In the genomic region with DNA sequence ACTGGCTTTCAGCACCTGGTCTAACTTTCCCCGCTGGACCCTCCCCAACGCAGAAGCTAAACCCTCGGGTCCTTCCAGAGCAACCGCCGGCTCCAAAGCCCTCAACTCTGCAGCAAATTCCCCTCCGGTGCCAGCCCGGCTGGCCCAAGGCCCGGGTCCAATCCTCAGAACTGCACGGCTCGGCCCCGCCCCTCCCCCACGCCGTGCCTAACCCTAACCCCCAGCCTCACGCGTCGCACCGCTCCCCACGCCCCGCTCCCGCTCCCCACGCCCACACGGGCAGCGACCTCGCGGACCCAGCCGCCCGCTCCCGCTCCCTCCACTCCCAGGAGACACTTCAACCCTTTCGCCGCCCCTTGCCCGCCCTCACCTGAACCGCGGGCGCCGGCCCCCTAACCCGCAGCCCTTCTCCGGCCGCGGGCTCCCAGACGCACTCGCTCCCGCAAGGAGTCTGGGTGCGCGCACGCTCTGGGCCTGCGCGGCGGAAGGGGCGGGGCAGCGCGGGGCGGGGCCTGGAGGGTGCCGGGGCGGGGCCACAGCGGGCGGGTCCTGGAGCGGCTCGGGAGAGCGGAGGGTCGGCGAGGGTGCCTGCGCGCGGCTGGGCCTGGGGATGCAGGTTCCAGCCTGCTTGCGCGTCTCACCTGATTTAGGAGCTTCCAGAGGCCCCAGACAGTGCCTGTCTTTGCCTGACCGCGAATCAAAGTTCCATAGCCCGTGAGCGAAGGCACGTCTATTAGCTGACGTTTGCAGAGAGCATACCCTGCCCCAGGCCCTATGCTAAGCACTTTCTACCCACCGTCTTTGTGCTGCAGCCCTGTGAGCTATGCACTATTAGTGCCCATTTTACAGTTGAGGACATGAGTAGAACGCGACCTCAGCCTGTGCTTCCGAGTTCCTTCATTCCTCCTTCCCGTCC, we compare ENCODE assay signal across 1 cellular context.
A peak's percentile ranks its signal among the peaks of the same experiment; 100 is the strongest.
TF ChIP-seq lines count a peak whose summit lies in the region.

A gene (minus strand): TSS at position 453 of the 916 bp plus-strand sequence. CDS start 2,729 bp downstream, outside the sequence.

TF ChIP-seq in HepG2, 621 proteins besides CTCF, POLR2A, EP300 and RAD21 (continued from another document and continues in another):
- TF ChIP-seq, protein P1, sequence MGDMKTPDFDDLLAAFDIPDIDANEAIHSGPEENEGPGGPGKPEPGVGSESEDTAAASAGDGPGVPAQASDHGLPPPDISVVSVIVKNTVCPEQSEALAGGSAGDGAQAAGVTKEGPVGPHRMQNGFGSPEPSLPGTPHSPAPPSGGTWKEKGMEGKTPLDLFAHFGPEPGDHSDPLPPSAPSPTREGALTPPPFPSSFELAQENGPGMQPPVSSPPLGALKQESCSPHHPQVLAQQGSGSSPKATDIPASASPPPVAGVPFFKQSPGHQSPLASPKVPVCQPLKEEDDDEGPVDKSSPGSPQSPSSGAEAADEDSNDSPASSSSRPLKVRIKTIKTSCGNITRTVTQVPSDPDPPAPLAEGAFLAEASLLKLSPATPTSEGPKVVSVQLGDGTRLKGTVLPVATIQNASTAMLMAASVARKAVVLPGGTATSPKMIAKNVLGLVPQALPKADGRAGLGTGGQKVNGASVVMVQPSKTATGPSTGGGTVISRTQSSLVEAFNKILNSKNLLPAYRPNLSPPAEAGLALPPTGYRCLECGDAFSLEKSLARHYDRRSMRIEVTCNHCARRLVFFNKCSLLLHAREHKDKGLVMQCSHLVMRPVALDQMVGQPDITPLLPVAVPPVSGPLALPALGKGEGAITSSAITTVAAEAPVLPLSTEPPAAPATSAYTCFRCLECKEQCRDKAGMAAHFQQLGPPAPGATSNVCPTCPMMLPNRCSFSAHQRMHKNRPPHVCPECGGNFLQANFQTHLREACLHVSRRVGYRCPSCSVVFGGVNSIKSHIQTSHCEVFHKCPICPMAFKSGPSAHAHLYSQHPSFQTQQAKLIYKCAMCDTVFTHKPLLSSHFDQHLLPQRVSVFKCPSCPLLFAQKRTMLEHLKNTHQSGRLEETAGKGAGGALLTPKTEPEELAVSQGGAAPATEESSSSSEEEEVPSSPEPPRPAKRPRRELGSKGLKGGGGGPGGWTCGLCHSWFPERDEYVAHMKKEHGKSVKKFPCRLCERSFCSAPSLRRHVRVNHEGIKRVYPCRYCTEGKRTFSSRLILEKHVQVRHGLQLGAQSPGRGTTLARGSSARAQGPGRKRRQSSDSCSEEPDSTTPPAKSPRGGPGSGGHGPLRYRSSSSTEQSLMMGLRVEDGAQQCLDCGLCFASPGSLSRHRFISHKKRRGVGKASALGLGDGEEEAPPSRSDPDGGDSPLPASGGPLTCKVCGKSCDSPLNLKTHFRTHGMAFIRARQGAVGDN (CRISPR knock-in tag; IDR thresholded peaks at IDR 0.05), result peak; percentile 84
- no peak for TF ChIP-seq ZNF550 (CRISPR knock-in tag; IDR thresholded peaks at IDR 0.05; ENCODE audit: borderline replicate concordance)
- TF ChIP-seq, protein P2, sequence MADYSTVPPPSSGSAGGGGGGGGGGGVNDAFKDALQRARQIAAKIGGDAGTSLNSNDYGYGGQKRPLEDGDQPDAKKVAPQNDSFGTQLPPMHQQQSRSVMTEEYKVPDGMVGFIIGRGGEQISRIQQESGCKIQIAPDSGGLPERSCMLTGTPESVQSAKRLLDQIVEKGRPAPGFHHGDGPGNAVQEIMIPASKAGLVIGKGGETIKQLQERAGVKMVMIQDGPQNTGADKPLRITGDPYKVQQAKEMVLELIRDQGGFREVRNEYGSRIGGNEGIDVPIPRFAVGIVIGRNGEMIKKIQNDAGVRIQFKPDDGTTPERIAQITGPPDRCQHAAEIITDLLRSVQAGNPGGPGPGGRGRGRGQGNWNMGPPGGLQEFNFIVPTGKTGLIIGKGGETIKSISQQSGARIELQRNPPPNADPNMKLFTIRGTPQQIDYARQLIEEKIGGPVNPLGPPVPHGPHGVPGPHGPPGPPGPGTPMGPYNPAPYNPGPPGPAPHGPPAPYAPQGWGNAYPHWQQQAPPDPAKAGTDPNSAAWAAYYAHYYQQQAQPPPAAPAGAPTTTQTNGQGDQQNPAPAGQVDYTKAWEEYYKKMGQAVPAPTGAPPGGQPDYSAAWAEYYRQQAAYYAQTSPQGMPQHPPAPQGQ (CRISPR knock-in tag; IDR thresholded peaks at IDR 0.05; ENCODE audit: borderline replicate concordance), result no peak
- 0 out of 2 replicates have a peak, but pooled peaks have one; percentile 1 for TF ChIP-seq AHR (CRISPR knock-in tag; IDR thresholded peaks at IDR 0.05)
- no peak for TF ChIP-seq ZNF878 (CRISPR knock-in tag; IDR thresholded peaks at IDR 0.05)
- no peak for TF ChIP-seq ZNF782 (CRISPR knock-in tag; IDR thresholded peaks at IDR 0.05; ENCODE audit: borderline replicate concordance)
- TF ChIP-seq ZFAT (CRISPR knock-in tag; conservative IDR thresholded peaks at IDR 0.05), result no peak; the same call in 1 of the 2 replicates
- peak; percentile 58 for TF ChIP-seq HDAC1 (CRISPR knock-in tag; IDR thresholded peaks at IDR 0.05)
- TF ChIP-seq CHD2 (IDR thresholded peaks at IDR 0.05; ENCODE audit: low read depth, low read length), result no peak
- no peak for TF ChIP-seq ATF1 (CRISPR knock-in tag; IDR thresholded peaks at IDR 0.05)
- TF ChIP-seq, protein P3, sequence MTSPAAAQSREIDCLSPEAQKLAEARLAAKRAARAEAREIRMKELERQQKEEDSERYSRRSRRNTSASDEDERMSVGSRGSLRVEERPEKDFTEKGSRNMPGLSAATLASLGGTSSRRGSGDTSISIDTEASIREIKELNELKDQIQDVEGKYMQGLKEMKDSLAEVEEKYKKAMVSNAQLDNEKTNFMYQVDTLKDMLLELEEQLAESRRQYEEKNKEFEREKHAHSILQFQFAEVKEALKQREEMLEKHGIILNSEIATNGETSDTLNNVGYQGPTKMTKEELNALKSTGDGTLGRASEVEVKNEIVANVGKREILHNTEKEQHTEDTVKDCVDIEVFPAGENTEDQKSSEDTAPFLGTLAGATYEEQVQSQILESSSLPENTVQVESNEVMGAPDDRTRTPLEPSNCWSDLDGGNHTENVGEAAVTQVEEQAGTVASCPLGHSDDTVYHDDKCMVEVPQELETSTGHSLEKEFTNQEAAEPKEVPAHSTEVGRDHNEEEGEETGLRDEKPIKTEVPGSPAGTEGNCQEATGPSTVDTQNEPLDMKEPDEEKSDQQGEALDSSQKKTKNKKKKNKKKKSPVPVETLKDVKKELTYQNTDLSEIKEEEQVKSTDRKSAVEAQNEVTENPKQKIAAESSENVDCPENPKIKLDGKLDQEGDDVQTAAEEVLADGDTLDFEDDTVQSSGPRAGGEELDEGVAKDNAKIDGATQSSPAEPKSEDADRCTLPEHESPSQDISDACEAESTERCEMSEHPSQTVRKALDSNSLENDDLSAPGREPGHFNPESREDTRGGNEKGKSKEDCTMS (CRISPR knock-in tag; conservative IDR thresholded peaks at IDR 0.05), result no peak
- TF ChIP-seq, protein P4, sequence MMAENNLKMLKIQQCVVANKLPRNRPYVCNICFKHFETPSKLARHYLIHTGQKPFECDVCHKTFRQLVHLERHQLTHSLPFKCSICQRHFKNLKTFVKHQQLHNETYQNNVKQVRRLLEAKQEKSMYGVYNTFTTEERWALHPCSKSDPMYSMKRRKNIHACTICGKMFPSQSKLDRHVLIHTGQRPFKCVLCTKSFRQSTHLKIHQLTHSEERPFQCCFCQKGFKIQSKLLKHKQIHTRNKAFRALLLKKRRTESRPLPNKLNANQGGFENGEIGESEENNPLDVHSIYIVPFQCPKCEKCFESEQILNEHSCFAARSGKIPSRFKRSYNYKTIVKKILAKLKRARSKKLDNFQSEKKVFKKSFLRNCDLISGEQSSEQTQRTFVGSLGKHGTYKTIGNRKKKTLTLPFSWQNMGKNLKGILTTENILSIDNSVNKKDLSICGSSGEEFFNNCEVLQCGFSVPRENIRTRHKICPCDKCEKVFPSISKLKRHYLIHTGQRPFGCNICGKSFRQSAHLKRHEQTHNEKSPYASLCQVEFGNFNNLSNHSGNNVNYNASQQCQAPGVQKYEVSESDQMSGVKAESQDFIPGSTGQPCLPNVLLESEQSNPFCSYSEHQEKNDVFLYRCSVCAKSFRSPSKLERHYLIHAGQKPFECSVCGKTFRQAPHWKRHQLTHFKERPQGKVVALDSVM (CRISPR knock-in tag; IDR thresholded peaks at IDR 0.05), result peak; percentile 32; the same call in 1 of the 2 replicates
- no peak for TF ChIP-seq SYNCRIP (IDR thresholded peaks at IDR 0.05; ENCODE audit: insufficient read depth, low read depth, low read length)
- TF ChIP-seq ZNF282 (IDR thresholded peaks at IDR 0.05; ENCODE audit: partially characterized antibody), result no peak
- no peak for TF ChIP-seq ZFP90 (CRISPR knock-in tag; IDR thresholded peaks at IDR 0.05; ENCODE audit: borderline replicate concordance)
- no peak for TF ChIP-seq NCOA1 (CRISPR knock-in tag; IDR thresholded peaks at IDR 0.05)
- no peak for TF ChIP-seq ZNF10 (CRISPR knock-in tag; IDR thresholded peaks at IDR 0.05; ENCODE audit: borderline replicate concordance, low read depth)
- TF ChIP-seq, protein P5, sequence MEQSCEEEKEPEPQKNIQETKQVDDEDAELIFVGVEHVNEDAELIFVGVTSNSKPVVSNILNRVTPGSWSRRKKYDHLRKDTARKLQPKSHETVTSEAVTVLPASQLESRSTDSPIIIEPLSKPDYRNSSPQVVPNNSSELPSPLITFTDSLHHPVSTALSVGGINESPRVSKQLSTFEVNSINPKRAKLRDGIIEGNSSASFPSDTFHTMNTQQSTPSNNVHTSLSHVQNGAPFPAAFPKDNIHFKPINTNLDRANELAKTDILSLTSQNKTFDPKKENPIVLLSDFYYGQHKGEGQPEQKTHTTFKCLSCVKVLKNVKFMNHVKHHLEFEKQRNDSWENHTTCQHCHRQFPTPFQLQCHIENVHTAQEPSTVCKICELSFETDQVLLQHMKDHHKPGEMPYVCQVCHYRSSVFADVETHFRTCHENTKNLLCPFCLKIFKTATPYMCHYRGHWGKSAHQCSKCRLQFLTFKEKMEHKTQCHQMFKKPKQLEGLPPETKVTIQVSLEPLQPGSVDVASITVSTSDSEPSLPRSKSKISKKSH (CRISPR knock-in tag; IDR thresholded peaks at IDR 0.05; ENCODE audit: borderline replicate concordance), result peak; percentile 21; the same call in 1 of the 2 replicates
- TF ChIP-seq, protein P6, sequence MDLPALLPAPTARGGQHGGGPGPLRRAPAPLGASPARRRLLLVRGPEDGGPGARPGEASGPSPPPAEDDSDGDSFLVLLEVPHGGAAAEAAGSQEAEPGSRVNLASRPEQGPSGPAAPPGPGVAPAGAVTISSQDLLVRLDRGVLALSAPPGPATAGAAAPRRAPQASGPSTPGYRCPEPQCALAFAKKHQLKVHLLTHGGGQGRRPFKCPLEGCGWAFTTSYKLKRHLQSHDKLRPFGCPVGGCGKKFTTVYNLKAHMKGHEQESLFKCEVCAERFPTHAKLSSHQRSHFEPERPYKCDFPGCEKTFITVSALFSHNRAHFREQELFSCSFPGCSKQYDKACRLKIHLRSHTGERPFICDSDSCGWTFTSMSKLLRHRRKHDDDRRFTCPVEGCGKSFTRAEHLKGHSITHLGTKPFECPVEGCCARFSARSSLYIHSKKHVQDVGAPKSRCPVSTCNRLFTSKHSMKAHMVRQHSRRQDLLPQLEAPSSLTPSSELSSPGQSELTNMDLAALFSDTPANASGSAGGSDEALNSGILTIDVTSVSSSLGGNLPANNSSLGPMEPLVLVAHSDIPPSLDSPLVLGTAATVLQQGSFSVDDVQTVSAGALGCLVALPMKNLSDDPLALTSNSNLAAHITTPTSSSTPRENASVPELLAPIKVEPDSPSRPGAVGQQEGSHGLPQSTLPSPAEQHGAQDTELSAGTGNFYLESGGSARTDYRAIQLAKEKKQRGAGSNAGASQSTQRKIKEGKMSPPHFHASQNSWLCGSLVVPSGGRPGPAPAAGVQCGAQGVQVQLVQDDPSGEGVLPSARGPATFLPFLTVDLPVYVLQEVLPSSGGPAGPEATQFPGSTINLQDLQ (CRISPR knock-in tag; IDR thresholded peaks at IDR 0.05), result no peak
- TF ChIP-seq MAFF (IDR thresholded peaks at IDR 0.05; ENCODE audit: low read depth, low read length), result no peak
- TF ChIP-seq, protein P7, sequence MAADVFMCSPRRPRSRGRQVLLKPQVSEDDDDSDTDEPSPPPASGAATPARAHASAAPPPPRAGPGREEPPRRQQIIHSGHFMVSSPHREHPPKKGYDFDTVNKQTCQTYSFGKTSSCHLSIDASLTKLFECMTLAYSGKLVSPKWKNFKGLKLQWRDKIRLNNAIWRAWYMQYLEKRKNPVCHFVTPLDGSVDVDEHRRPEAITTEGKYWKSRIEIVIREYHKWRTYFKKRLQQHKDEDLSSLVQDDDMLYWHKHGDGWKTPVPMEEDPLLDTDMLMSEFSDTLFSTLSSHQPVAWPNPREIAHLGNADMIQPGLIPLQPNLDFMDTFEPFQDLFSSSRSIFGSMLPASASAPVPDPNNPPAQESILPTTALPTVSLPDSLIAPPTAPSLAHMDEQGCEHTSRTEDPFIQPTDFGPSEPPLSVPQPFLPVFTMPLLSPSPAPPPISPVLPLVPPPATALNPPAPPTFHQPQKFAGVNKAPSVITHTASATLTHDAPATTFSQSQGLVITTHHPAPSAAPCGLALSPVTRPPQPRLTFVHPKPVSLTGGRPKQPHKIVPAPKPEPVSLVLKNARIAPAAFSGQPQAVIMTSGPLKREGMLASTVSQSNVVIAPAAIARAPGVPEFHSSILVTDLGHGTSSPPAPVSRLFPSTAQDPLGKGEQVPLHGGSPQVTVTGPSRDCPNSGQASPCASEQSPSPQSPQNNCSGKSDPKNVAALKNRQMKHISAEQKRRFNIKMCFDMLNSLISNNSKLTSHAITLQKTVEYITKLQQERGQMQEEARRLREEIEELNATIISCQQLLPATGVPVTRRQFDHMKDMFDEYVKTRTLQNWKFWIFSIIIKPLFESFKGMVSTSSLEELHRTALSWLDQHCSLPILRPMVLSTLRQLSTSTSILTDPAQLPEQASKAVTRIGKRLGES (CRISPR knock-in tag; IDR thresholded peaks at IDR 0.05; ENCODE audit: borderline replicate concordance), result no peak
- no peak for TF ChIP-seq ZNF382 (CRISPR knock-in tag; IDR thresholded peaks at IDR 0.05; ENCODE audit: borderline replicate concordance)
- TF ChIP-seq ZNF251 (CRISPR knock-in tag; IDR thresholded peaks at IDR 0.05), result no peak
- TF ChIP-seq ZNF260 (CRISPR knock-in tag; IDR thresholded peaks at IDR 0.05; ENCODE audit: borderline replicate concordance, low read depth), result no peak
- TF ChIP-seq ARNT2 (CRISPR knock-in tag; IDR thresholded peaks at IDR 0.05; ENCODE audit: low read depth), result peak; percentile 41; the same call in 1 of the 2 replicates
- TF ChIP-seq ATF7-NPFF (CRISPR knock-in tag; IDR thresholded peaks at IDR 0.05; ENCODE audit: low read depth), result no peak; the same call in 1 of the 2 replicates
- no peak for TF ChIP-seq IKZF4 (CRISPR knock-in tag; IDR thresholded peaks at IDR 0.05; ENCODE audit: borderline replicate concordance, low read depth, not compliant biosample characterization)
- peak; percentile 84; the same call in 1 of the 2 replicates for TF ChIP-seq KAT7 (CRISPR knock-in tag; IDR thresholded peaks at IDR 0.05; ENCODE audit: borderline replicate concordance)
- no peak for TF ChIP-seq ZNF589 (CRISPR knock-in tag; conservative IDR thresholded peaks at IDR 0.05)
- TF ChIP-seq, protein P8, sequence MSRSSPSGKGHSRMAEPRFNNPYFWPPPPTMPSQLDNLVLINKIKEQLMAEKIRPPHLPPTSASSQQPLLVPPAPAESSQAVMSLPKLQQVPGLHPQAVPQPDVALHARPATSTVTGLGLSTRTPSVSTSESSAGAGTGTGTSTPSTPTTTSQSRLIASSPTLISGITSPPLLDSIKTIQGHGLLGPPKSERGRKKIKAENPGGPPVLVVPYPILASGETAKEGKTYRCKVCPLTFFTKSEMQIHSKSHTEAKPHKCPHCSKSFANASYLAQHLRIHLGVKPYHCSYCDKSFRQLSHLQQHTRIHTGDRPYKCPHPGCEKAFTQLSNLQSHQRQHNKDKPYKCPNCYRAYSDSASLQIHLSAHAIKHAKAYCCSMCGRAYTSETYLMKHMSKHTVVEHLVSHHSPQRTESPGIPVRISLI (CRISPR knock-in tag; IDR thresholded peaks at IDR 0.05; ENCODE audit: borderline replicate concordance), result no peak
- TF ChIP-seq SMARCC2 (IDR thresholded peaks at IDR 0.05), result no peak
- no peak for TF ChIP-seq SIX1 (CRISPR knock-in tag; IDR thresholded peaks at IDR 0.05; ENCODE audit: borderline replicate concordance)
- peak; percentile 56; the same call in 1 of the 3 replicates for TF ChIP-seq MXI1 (IDR thresholded peaks at IDR 0.05; ENCODE audit: borderline replicate concordance, low read depth, low read length)
- TF ChIP-seq SIX4 (CRISPR knock-in tag; IDR thresholded peaks at IDR 0.05), result no peak
- TF ChIP-seq ZBTB21 (CRISPR knock-in tag; IDR thresholded peaks at IDR 0.05), result no peak
